In genomic region chr19:2330632-2331284, GRCh38 we compare ENCODE assay signal across 9 cellular contexts. TPM values are rescaled to one million over a fixed set of nuclear protein-coding genes. Genes with fewer than 3 reads are reported as not detected.
DNase-seq lines count a peak whose midpoint lies in the region; ATAC-seq and FAIRE-seq lines count a peak whose summit lies in the region.
"Had no signal": no experiment of that assay in that cellular context is flagged by ENCODE, and none has a peak within 500 bp of the region (broad histone marks: within the 10 kb centered on the region; RNA-seq: fewer than 3 reads in every experiment).

No MANE protein-coding gene starts in this region.

- no peaks in the 10 kb centered on the region for H3K9me3 Mint-ChIP-seq in activated T-cell treated with anti-CD3 and anti-CD28 coated beads, Interleukin-2, amount 50 U/mL, for 4 hours

- no peak overlapping the region for H3K4me3 ChIP-seq in SJCRH30

- H3K27ac ChIP-seq in SJCRH30 (no peak overlapping the region), substantia nigra (ENCODE audit: low read depth, low read length, poor library complexity, severe bottlenecking) (peak overlapping the region; percentile 97)

- ATAC-seq in activated T-cell treated with anti-CD3 and anti-CD28 coated beads, Interleukin-2, amount 50 U/mL, for 4 hours = no peak
- no peak for ATAC-seq in HG03135 (IDR thresholded peaks at IDR 0.05; ENCODE audit: unreplicated experiment)

- peaks cover 34% of the 10 kb centered on the region for H3K4me1 ChIP-seq in SJCRH30

- DNase-seq in activated T-cell treated with anti-CD3 and anti-CD28 coated beads, Interleukin-2, amount 50 U/mL, for 4 hours = no peak
- DNase-seq in activated T-cell treated with anti-CD3 and anti-CD28 coated beads, Interleukin-2, amount 50 U/mL, for 1 hour = no peak
- DNase-seq in SJCRH30 = peak; percentile 72 to 81
- peak; percentile 20 for DNase-seq in kidney tubule cell (ENCODE audit: low spot score)
- DNase-seq in substantia nigra (lab: John Stamatoyannopoulos, UW) = peak in 6 of 49 donors; percentile 21 to 57 (median 32)
- no peak for DNase-seq in NK-92 (lab: John Stamatoyannopoulos, UW; ENCODE audit: unreplicated experiment)
- no peak for DNase-seq in frontal cortex (ENCODE audit: low spot score in 2 of 2)

- no peaks in the 10 kb centered on the region for H3K27me3 ChIP-seq in SJCRH30

- H3K36me3 Mint-ChIP-seq in activated T-cell treated with anti-CD3 and anti-CD28 coated beads, Interleukin-2, amount 50 U/mL, for 4 hours (ENCODE audit: insufficient read depth) = peaks cover 12% of the 10 kb centered on the region

- no peak for FAIRE-seq in frontal cortex (lab: Jason Lieb, UNC)

- peaks cover 59% of the 10 kb centered on the region for H3K4me1 Mint-ChIP-seq in activated T-cell treated with anti-CD3 and anti-CD28 coated beads, Interleukin-2, amount 50 U/mL, for 4 hours (ENCODE audit: low read depth)

- peaks cover 4% of the 10 kb centered on the region for H3K36me3 ChIP-seq in SJCRH30

- H3K9me3 ChIP-seq in SJCRH30 (replicated peaks) = no peaks in the 10 kb centered on the region

- H3K27me3 Mint-ChIP-seq in activated T-cell treated with anti-CD3 and anti-CD28 coated beads, Interleukin-2, amount 50 U/mL, for 4 hours (ENCODE audit: low read depth) = no peaks in the 10 kb centered on the region

- peak overlapping the region; percentile 100 for H3K4me3 Mint-ChIP-seq in activated T-cell treated with anti-CD3 and anti-CD28 coated beads, Interleukin-2, amount 50 U/mL, for 4 hours

RNA-seq across cellular contexts. Expression of gene SPPL2B, which starts 2.3 kb away (rescaled TPM):
- total RNA-seq in activated T-cell treated with anti-CD3 and anti-CD28 coated beads, Interleukin-2, amount 50 U/mL, for 4 hours = 10 to 100 TPM; 42.1 to 45.3 (median 42.2) TPM
- 7.7 and 14.3 TPM in 2 replicates for total RNA-seq in SJCRH30 (2014; rRNA removed; shearing (Covaris generic))
- total RNA-seq in frontal cortex = 16.3 TPM

RNA-seq across cellular contexts. Expression of gene LSM7, which starts 2.4 kb away (rescaled TPM):
- 100 to 1,000 TPM; 275 to 313 (median 307) TPM for total RNA-seq in activated T-cell treated with anti-CD3 and anti-CD28 coated beads, Interleukin-2, amount 50 U/mL, for 4 hours
- 179 and 185 TPM in 2 replicates for total RNA-seq in SJCRH30 (2014; rRNA removed; shearing (Covaris generic))
- total RNA-seq in frontal cortex = 97.4 TPM

RNA-seq across cellular contexts. Expression of gene LINGO3, which starts 22.8 kb away (rescaled TPM):
- total RNA-seq in activated T-cell treated with anti-CD3 and anti-CD28 coated beads, Interleukin-2, amount 50 U/mL, for 4 hours = not detected
- total RNA-seq in SJCRH30 (2014; rRNA removed; shearing (Covaris generic)) = not detected in 2 replicates
- total RNA-seq in frontal cortex = 0.82 TPM

RNA-seq across cellular contexts. Expression of gene TMPRSS9, which starts 29.3 kb away (rescaled TPM):
- not detected for total RNA-seq in activated T-cell treated with anti-CD3 and anti-CD28 coated beads, Interleukin-2, amount 50 U/mL, for 4 hours
- 0.04 TPM in 1 of 2 replicates, not detected in the other for total RNA-seq in SJCRH30 (2014; rRNA removed; shearing (Covaris generic))
- total RNA-seq in frontal cortex = 0.41 TPM
- total RNA-seq: SK-MEL-5 had no signal

RNA-seq across cellular contexts. Expression of gene PEAK3, which starts 48.8 kb away (rescaled TPM):
- total RNA-seq in activated T-cell treated with anti-CD3 and anti-CD28 coated beads, Interleukin-2, amount 50 U/mL, for 4 hours = under 1 TPM in 1 of 3 donors, not detected in 2; 0.11 TPM
- 0.06 and 0.10 TPM in 2 replicates for total RNA-seq in SJCRH30 (2014; rRNA removed; shearing (Covaris generic))
- total RNA-seq in frontal cortex = under 0.01 TPM
- total RNA-seq: SK-MEL-5 had no signal

Comparison
In these comparisons a context has a peak if more than half of its experiments do, and no peak if none do; other contexts are left out.
1. DNase-seq: peak in SJCRH30 (2 of 2) and kidney tubule cell (single experiment); none in activated T-cell treated with anti-CD3 and anti-CD28 coated beads, Interleukin-2, amount 50 U/mL, for 4 hours (single experiment), activated T-cell treated with anti-CD3 and anti-CD28 coated beads, Interleukin-2, amount 50 U/mL, for 1 hour (single experiment), NK-92 (single experiment) and frontal cortex (0 of 2).